ENCODE assay signal across 30 cellular contexts in the genomic region with DNA sequence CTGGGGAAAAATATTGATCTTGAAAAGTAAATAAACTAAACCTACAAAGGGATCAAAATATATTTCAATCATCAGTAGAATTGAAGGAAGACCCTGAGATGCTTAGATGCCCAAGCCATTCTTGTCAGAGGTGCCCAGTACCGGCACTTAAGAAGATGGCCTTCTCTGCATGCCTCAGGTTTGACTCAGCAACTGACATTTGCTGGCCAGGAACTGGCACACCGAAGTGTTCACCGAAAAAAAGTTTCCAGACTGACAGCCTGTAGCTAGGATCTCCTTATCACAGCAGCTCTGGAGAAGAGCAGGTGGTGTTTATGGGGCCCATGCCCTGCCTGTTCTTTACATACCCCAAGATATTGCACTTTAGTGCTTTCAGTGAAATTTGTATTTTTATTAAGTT.
DNase-seq lines count a peak whose midpoint lies in the region; ATAC-seq and TF ChIP-seq lines count a peak whose summit lies in the region.
"Had no signal": no experiment of that assay in that cellular context is flagged by ENCODE, and none has a peak within 500 bp of the region (broad histone marks: within the 10 kb centered on the region; RNA-seq: fewer than 3 reads in every experiment).

No MANE protein-coding gene starts in this region.

- no peaks in the 10 kb centered on the region; the same call in 1 of the 2 replicates for H3K9me3 ChIP-seq in IMR-90 (ENCODE audit: control insufficient read depth, insufficient read depth, low read length)
- no peaks in the 10 kb centered on the region for H3K9me3 ChIP-seq in adipocyte (ENCODE audit: control insufficient read depth, low read length)
- H3K9me3 ChIP-seq: Caco-2, vagina had no signal

- peak overlapping the region; percentile 62 for H2BK120ac ChIP-seq in IMR-90 (ENCODE audit: low read depth, low read length)

- no peak overlapping the region; the same call in 1 of the 2 replicates for H2AK5ac ChIP-seq in IMR-90 (ENCODE audit: low read depth, low read length)

- H3K4me1 ChIP-seq in IMR-90 (ENCODE audit: control insufficient read depth, insufficient read depth, low read length) (peaks cover 8% of the 10 kb centered on the region), adipocyte (ENCODE audit: control insufficient read depth, insufficient read depth, low read length) (peaks cover 27% of the 10 kb centered on the region)
- H3K4me1 ChIP-seq: Caco-2 had no signal

- POLR2A ChIA-PET in IMR-90 (lab: Charles Lee; ENCODE audit: unreplicated experiment), result no interaction called here

- peak overlapping the region; percentile 16; the same call in 1 of the 2 replicates for H2BK20ac ChIP-seq in IMR-90 (ENCODE audit: low read depth, low read length)

- no peak overlapping the region; the same call in 2 of the 3 replicates for H2BK15ac ChIP-seq in IMR-90 (ENCODE audit: low read depth, low read length)

- H4K8ac ChIP-seq in IMR-90 (ENCODE audit: low read depth in 2 of 2, low read length in 2 of 2), result no peak overlapping the region

- H2AFZ ChIP-seq in IMR-90 (replicated peaks; ENCODE audit: low read length, poor library complexity), result no peak overlapping the region

- dilution Hi-C loops in IMR-90 (cut with HindIII; ENCODE audit: low sequenced_read_pairs, unreplicated experiment), result no loop called here

- H4K20me1 ChIP-seq in IMR-90 (ENCODE audit: insufficient read depth, low read length), result no peaks in the 10 kb centered on the region

- H4K5ac ChIP-seq in IMR-90 (ENCODE audit: low read depth, low read length), result no peak overlapping the region; the same call in 1 of the 2 replicates

- 0 out of 2 replicates have a peak overlapping the region, but pooled peaks have one; percentile 30 for H3K27ac ChIP-seq in IMR-90 (ENCODE audit: insufficient read depth, low read length)
- H3K27ac ChIP-seq: RWPE1, SK-N-MC, spleen, vagina, WERI-Rb-1 had no signal

- H3K18ac ChIP-seq in IMR-90 (ENCODE audit: low read depth, low read length), result peak overlapping the region; percentile 77

- H3K27me3 ChIP-seq in IMR-90 (ENCODE audit: control insufficient read depth, insufficient read depth, low read length) (no peaks in the 10 kb centered on the region), adipocyte (replicated peaks; ENCODE audit: control insufficient read depth, insufficient read depth, low read length) (no peaks in the 10 kb centered on the region)
- H3K27me3 ChIP-seq: spleen, vagina had no signal

- H3K79me1 ChIP-seq in IMR-90 (ENCODE audit: low read depth in 1 of 2, low read length in 2 of 2), result no peaks in the 10 kb centered on the region

- H3K56ac ChIP-seq in IMR-90 (ENCODE audit: extremely low read depth, insufficient read depth, low read length), result no peak overlapping the region

- H3K4ac ChIP-seq in IMR-90 (ENCODE audit: low read depth, low read length), result peak overlapping the region; percentile 62

- BruUV-seq in IMR-90 (replicated peaks; lab: Mats Ljungman, UMichigan), result no TSS peak

- peak overlapping the region; percentile 20; the same call in 1 of the 2 replicates for H3K14ac ChIP-seq in IMR-90 (replicated peaks; ENCODE audit: low read depth, low read length)

- in situ Hi-C loops in ACHN (cut with HindIII; ENCODE audit: low pct_ligation_motif_present, low pct_unique_long_range_greater_than_20kb, low sequenced_read_pairs), result no loop called here
- in situ Hi-C loops in IMR-90 (cut with MboI; ENCODE audit: low sequenced_read_pairs), result no loop called here
- in situ Hi-C loops in G401 (cut with HindIII; ENCODE audit: low sequenced_read_pairs), result no loop called here

- H3K9ac ChIP-seq in IMR-90 (ENCODE audit: low read depth, low read length) (no peak overlapping the region), adipocyte (ENCODE audit: low read length) (no peak overlapping the region)

- TF ChIP-seq CTCF in IMR-90 (conservative IDR thresholded peaks at IDR 0.05; ENCODE audit: low read depth, low read length), result no peak

- DNase-seq in ACHN (peak; percentile 31), IMR-90 (no peak), adipocyte (ENCODE audit: low read depth) (peak; percentile 32), glomerular visceral epithelial cell (ENCODE audit: extremely low spot score) (peak; percentile 31), G401 (ENCODE audit: low spot score) (no peak), head of caudate nucleus (no peak)
- DNase-seq: activated CD4-positive, alpha-beta T cell treated with anti-CD3 and anti-CD28 coated beads, Interleukin-2, amount 10 ng/mL, durations not matched to agents 24 days and 14 days; activated naive CD4-positive, alpha-beta T cell treated with anti-CD3 and anti-CD28 coated beads for 36 hours; activated T-cell treated with anti-CD3 and anti-CD28 coated beads, Interleukin-2, amount 50 U/mL, for 72 hours; amygdala; Caco-2; caudate nucleus; DMS79 treated with DMSO at 0.1 percent for 48 hours; HCEC 1CT; naive thymus-derived CD8-positive, alpha-beta T cell; NCI-H146; NCI-H2171; NCI-H526 treated with DMSO at 0.1 percent for 48 hours; occipital lobe; spleen; stimulated activated CD4-positive, alpha-beta T cell treated with anti-CD3 and anti-CD28 coated beads, Interleukin-2, amount 100 ng/mL, for 48 hours; substantia nigra; WERI-Rb-1 had no signal

- no peak overlapping the region for H3K23ac ChIP-seq in IMR-90 (ENCODE audit: low read depth, low read length)

- H3K36me3 ChIP-seq in IMR-90 (ENCODE audit: control insufficient read depth, insufficient read depth, low read length) (no peaks in the 10 kb centered on the region), adipocyte (ENCODE audit: control insufficient read depth, insufficient read depth, low read length, severe bottlenecking) (no peaks in the 10 kb centered on the region)
- H3K36me3 ChIP-seq: spleen, vagina, WERI-Rb-1 had no signal

- H3K4me3 ChIP-seq in IMR-90 (ENCODE audit: insufficient read depth, low read depth, low read length) (no peak overlapping the region), adipocyte (ENCODE audit: low read length) (no peak overlapping the region)
- H3K4me3 ChIP-seq: K562, SK-N-MC, spleen, vagina had no signal

- TF ChIP-seq RAD21 in IMR-90 (IDR thresholded peaks at IDR 0.05; ENCODE audit: low read length), result no peak

- 50% methylated on average over 1 of the region's 3 CpGs; no CpG with 5 or more reads in 1 of the 2 experiments for WGBS in IMR-90 (ENCODE audit: extremely low coverage in 2 of 2, insufficient read length in 1 of 2), 2 experiments

- peak overlapping the region; percentile 6; the same call in 1 of the 2 replicates for H4K91ac ChIP-seq in IMR-90 (ENCODE audit: insufficient read depth, low read depth, low read length)

- H2AK9ac ChIP-seq in IMR-90 (replicated peaks; ENCODE audit: low read depth, low read length, poor library complexity), result no peak overlapping the region

- CTCF ChIA-PET in IMR-90 (lab: Yijun Ruan, JAX), result interaction anchor here (1.1 to 1.5 kb wide), 2 partner anchors 20 to 50 kb away, joined by 3 to 4 read pairs; no protein-coding TSS in a partner anchor

- no peak overlapping the region for H3K4me2 ChIP-seq in IMR-90 (ENCODE audit: low read depth, low read length)

- H3K9me1 ChIP-seq in IMR-90 (ENCODE audit: insufficient read depth, low read length), result peaks cover 4% of the 10 kb centered on the region

- no peak overlapping the region for H2BK5ac ChIP-seq in IMR-90 (ENCODE audit: low read depth, low read length, poor library complexity, severe bottlenecking)

- no peak for TF ChIP-seq POLR2A in IMR-90 (IDR thresholded peaks at IDR 0.05; ENCODE audit: low read depth, low read length)

- no peak for ATAC-seq in IMR-90 (ENCODE audit: low read depth)
- ATAC-seq in HG03097 (IDR thresholded peaks at IDR 0.05; ENCODE audit: low FRiP score, unreplicated experiment), result no peak
- no peak for ATAC-seq in HG03108 (IDR thresholded peaks at IDR 0.05; ENCODE audit: unreplicated experiment)
- ATAC-seq: activated T-cell treated with anti-CD3 and anti-CD28 coated beads, Interleukin-2, amount 50 U/mL, for 72 hours; K562; naive thymus-derived CD8-positive, alpha-beta T cell; stimulated activated effector memory CD8-positive, alpha-beta T cell treated with anti-CD3 and anti-CD28 coated beads, Interleukin-12 subunit alpha, Interleukin-12 subunit beta, amount 100 ng/mL, for 72 hours had no signal

- intact Hi-C loops in IMR-90 (cut with micrococcal nuclease), result loop anchor here (5.0 kb wide), 1 partner anchor 66 kb away; no protein-coding TSS in a partner anchor
- intact Hi-C loops in head of caudate nucleus (cut with DNase I), result no loop called here

TF ChIP-seq in IMR-90, 13 proteins besides CTCF, POLR2A, EP300 and RAD21:
- no peak for TF ChIP-seq CHD1 (IDR thresholded peaks at IDR 0.05; ENCODE audit: low read depth, low read length)
- TF ChIP-seq CEBPB (IDR thresholded peaks at IDR 0.05; ENCODE audit: low read depth, low read length), result no peak
- TF ChIP-seq MAFK (IDR thresholded peaks at IDR 0.05; ENCODE audit: low read depth, low read length), result no peak
- no peak for TF ChIP-seq ELK1 (IDR thresholded peaks at IDR 0.05; ENCODE audit: borderline replicate concordance, low read depth, low read length)
- no peak for TF ChIP-seq RCOR1 (IDR thresholded peaks at IDR 0.05; ENCODE audit: insufficient replicate concordance, low read length)
- no peak for TF ChIP-seq MAZ (IDR thresholded peaks at IDR 0.05; ENCODE audit: borderline replicate concordance, low read depth, low read length)
- no peak for TF ChIP-seq NFE2L2 (IDR thresholded peaks at IDR 0.05; ENCODE audit: low read depth, low read length)
- TF ChIP-seq SMC3 (IDR thresholded peaks at IDR 0.05; ENCODE audit: low read depth, low read length), result no peak

Comparison
In these comparisons a context has a peak if more than half of its experiments do, and no peak if none do; other contexts are left out.
1. DNase-seq: peak in ACHN (single experiment), adipocyte (single experiment) and glomerular visceral epithelial cell (single experiment); none in IMR-90 (single experiment), G401 (single experiment) and head of caudate nucleus (0 of 42).